8 cellular contexts compared by ENCODE assay signal in the genomic region with DNA sequence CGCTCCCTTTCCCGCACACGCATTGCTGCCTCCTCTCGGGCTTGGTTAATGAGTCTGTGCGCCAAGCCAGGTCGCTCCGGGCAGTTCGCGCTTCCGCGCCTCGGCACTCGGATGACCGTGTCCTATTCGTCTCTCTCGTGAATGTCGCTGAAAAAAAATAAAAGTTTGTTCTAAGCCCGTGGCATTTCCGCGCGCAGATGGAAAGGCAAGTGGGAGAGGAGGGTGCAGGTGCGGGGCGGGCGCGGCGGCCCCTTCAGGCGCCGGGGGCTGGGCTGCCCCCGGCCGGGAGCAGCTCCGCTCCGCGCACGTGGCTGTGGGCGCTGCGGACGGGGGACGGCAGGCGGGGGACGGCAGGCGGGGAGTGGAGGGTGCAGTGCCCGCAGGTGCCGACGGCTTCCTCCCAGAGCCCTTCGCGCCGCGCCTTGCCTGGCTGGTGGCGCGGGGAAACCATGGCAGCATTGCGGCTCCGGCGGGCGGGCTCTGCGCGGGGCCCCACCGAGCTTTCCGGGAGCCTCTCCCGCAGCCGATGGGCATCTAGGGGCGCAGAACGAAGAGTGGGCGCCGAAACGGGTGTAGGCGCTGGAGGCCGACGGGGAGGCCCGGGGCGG.
DNase-seq lines count a peak whose midpoint lies in the region; ATAC-seq and TF ChIP-seq lines count a peak whose summit lies in the region.

No MANE protein-coding gene starts in this region.

- H3K27ac ChIP-seq in ACC112 (ENCODE audit: low read depth, low read length): peak overlapping the region; percentile 98
- no peak overlapping the region for H3K27ac ChIP-seq in GM23338 (ENCODE audit: low read depth)

- peaks cover 35% of the 10 kb centered on the region for H3K27me3 Mint-ChIP-seq in GM23338 (ENCODE audit: insufficient read depth, low read depth, poor library complexity)
- H3K27me3 Mint-ChIP-seq in T-helper 17 cell: peaks cover 64% of the 10 kb centered on the region

- no peak overlapping the region for H3K27ac Mint-ChIP-seq in GM23338
- no peak overlapping the region for H3K27ac Mint-ChIP-seq in T-helper 17 cell

- H3K4me3 ChIP-seq in ACC112 (ENCODE audit: low read depth, low read length) (peak overlapping the region; percentile 83), GM23338 (peak overlapping the region; percentile 63), foreskin fibroblast (ENCODE audit: low read depth in 1 of 2, low read length in 2 of 2) (peak overlapping the region; percentile 32 to 48)

- H3K9me3 ChIP-seq in T-helper 17 cell (ENCODE audit: control insufficient read depth, low read length, poor library complexity, severe bottlenecking): no peaks in the 10 kb centered on the region

- DNase-seq in GM23338 (ENCODE audit: low spot score) (peak; percentile 55), T-helper 17 cell (no peak), foreskin fibroblast (peak in 1 of 2 donors; percentile 44), retina (peak; percentile 74), cerebellar cortex (ENCODE audit: low spot score) (no peak), GM19240 (ENCODE audit: insufficient read length, low spot score) (no peak)

- no peaks in the 10 kb centered on the region for H3K27me3 ChIP-seq in ACC112 (ENCODE audit: insufficient read depth, low read length)
- H3K27me3 ChIP-seq in GM23338 (ENCODE audit: insufficient read depth): peaks cover 75% of the 10 kb centered on the region

- no peaks in the 10 kb centered on the region for H3F3A ChIP-seq in GM23338 (replicated peaks; ENCODE audit: low read depth)

- TF ChIP-seq CTCF in GM23338 (conservative IDR thresholded peaks at IDR 0.05; ENCODE audit: low read depth in 2 of 2) (no peak), foreskin fibroblast (IDR thresholded peaks at IDR 0.05; ENCODE audit: low read depth, low read length) (no peak)

- H2AFZ ChIP-seq in ACC112 (ENCODE audit: low read length, unreplicated experiment) (peak overlapping the region; percentile 88), GM23338 (peak overlapping the region; percentile 86)

- H3K4me3 Mint-ChIP-seq in GM23338 (peak overlapping the region; percentile 78), T-helper 17 cell (peak overlapping the region; percentile 76)

- no peaks in the 10 kb centered on the region for H4K20me1 ChIP-seq in GM23338 (replicated peaks; ENCODE audit: insufficient read depth)

- H3K4me1 ChIP-seq in ACC112 (ENCODE audit: control insufficient read depth, insufficient read depth, low read length, unreplicated experiment) (peaks cover 43% of the 10 kb centered on the region), GM23338 (ENCODE audit: insufficient read depth) (peaks cover 12% of the 10 kb centered on the region)

- ATAC-seq in GM23338 (peak; percentile 6), T-helper 17 cell (no peak), GM18873 (IDR thresholded peaks at IDR 0.05; ENCODE audit: low FRiP score, unreplicated experiment) (no peak)

- no peaks in the 10 kb centered on the region for H3K9me3 Mint-ChIP-seq in GM23338

- H3K4me1 Mint-ChIP-seq in GM23338: peaks cover 18% of the 10 kb centered on the region
- peaks cover 2% of the 10 kb centered on the region for H3K4me1 Mint-ChIP-seq in T-helper 17 cell

- H3K36me3 Mint-ChIP-seq in GM23338 (ENCODE audit: low read depth): no peaks in the 10 kb centered on the region
- H3K36me3 Mint-ChIP-seq in T-helper 17 cell (ENCODE audit: low read depth): no peaks in the 10 kb centered on the region

- peak overlapping the region; percentile 88 for H3K4me2 ChIP-seq in GM23338

- H3K36me3 ChIP-seq in ACC112 (ENCODE audit: insufficient read depth, low read length) (no peaks in the 10 kb centered on the region), GM23338 (ENCODE audit: insufficient read depth) (no peaks in the 10 kb centered on the region)

- H3K79me2 ChIP-seq in ACC112 (ENCODE audit: control insufficient read depth, insufficient read depth, low read length, unreplicated experiment): peaks cover 25% of the 10 kb centered on the region
- no peaks in the 10 kb centered on the region for H3K79me2 ChIP-seq in GM23338 (replicated peaks; ENCODE audit: insufficient read depth)

- no peaks in the 10 kb centered on the region for H3K9me2 ChIP-seq in GM23338 (ENCODE audit: insufficient read depth)

TF ChIP-seq in GM23338, 12 proteins besides CTCF, POLR2A, EP300 and RAD21:
- TF ChIP-seq EZH2 (IDR thresholded peaks at IDR 0.05; ENCODE audit: low read depth, unreplicated experiment): peak; percentile 81
- no peak for TF ChIP-seq ZNF114 (CRISPR knock-in tag; IDR thresholded peaks at IDR 0.05)
- TF ChIP-seq EZH2phosphoT487 (IDR thresholded peaks at IDR 0.05; ENCODE audit: unreplicated experiment): peak; percentile 44

Comparison
In these comparisons a context has a peak if more than half of its experiments do, and no peak if none do; other contexts are left out.
1. DNase-seq: peak in GM23338 (single experiment) and retina (single experiment); none in T-helper 17 cell (0 of 3), cerebellar cortex (single experiment) and GM19240 (single experiment).
2. Peak in every context shown above with its lines, with median percentiles within 50 percentile points of each other: H3K4me3 ChIP-seq.